In the genomic region with DNA sequence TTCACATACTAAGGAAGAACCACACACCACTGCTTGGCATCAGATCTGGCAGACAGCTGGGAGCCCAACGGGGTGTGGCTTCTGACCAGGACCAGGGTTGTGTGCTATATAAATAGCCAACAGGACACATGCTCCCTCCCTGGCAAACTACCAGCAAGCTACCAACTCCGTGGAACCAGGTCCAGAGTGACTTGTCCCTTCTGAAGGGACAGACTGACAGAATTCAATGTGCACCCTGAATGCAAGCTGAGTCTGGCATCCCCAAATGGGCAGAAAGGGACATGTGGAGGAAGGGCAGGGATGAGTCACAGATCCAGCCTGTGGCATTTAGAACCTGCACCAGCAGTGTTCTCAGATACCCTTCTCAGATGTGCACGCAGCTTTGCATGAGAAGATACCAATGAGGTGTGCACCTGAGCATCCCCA, we compare ENCODE assay signal across 14 cellular contexts.
DNase-seq lines count a peak whose midpoint lies in the region; ATAC-seq and TF ChIP-seq lines count a peak whose summit lies in the region.
"Had no signal": no experiment of that assay in that cellular context is flagged by ENCODE, and none has a peak within 500 bp of the region (broad histone marks: within the 10 kb centered on the region; RNA-seq: fewer than 3 reads in every experiment).

No MANE protein-coding gene starts in this region.

- peak; percentile 89 to 98 (median 93) for ATAC-seq in heart right ventricle
- no peak for ATAC-seq in sciatic nerve
- no peak for ATAC-seq in stimulated activated effector memory CD8-positive, alpha-beta T cell treated with anti-CD3 and anti-CD28 coated beads, Interleukin-12 subunit alpha, Interleukin-12 subunit beta, amount 100 ng/mL, for 72 hours
- ATAC-seq in HG03565 (IDR thresholded peaks at IDR 0.05; ENCODE audit: unreplicated experiment), result no peak
- no peak for ATAC-seq in HG03571 (IDR thresholded peaks at IDR 0.05; ENCODE audit: unreplicated experiment)
- ATAC-seq: activated CD8-positive, alpha-beta T cell treated with anti-CD3 and anti-CD28 coated beads for 36 hours had no signal

- 46 to 49% methylated on average over 3 of the region's 3 CpGs for WGBS in heart right ventricle, 2 donors

- H3K4me3 ChIP-seq in SJCRH30 (no peak overlapping the region), heart right ventricle (no peak overlapping the region)
- H3K4me3 ChIP-seq: breast epithelium, PC-9 had no signal

- no peaks in the 10 kb centered on the region for H3K9me3 Mint-ChIP-seq in stimulated activated effector memory CD8-positive, alpha-beta T cell treated with anti-CD3 and anti-CD28 coated beads, Interleukin-12 subunit alpha, Interleukin-12 subunit beta, amount 100 ng/mL, for 72 hours
- no peaks in the 10 kb centered on the region for H3K9me3 Mint-ChIP-seq in activated naive CD8-positive, alpha-beta T cell treated with anti-CD3 and anti-CD28 coated beads for 36 hours
- H3K9me3 Mint-ChIP-seq: activated CD8-positive, alpha-beta T cell treated with anti-CD3 and anti-CD28 coated beads for 36 hours; memory B cell had no signal

- no peak overlapping the region for H3K27ac ChIP-seq in SJCRH30
- peak overlapping the region in 8 of 10 donors; percentile 12 to 86 (median 71) for H3K27ac ChIP-seq in heart right ventricle
- H3K27ac ChIP-seq: breast epithelium, PC-9 had no signal

- TF ChIP-seq CTCF in heart right ventricle (IDR thresholded peaks at IDR 0.05), result no peak

- H3K4me3 Mint-ChIP-seq in stimulated activated effector memory CD8-positive, alpha-beta T cell treated with anti-CD3 and anti-CD28 coated beads, Interleukin-12 subunit alpha, Interleukin-12 subunit beta, amount 100 ng/mL, for 72 hours, result no peak overlapping the region
- H3K4me3 Mint-ChIP-seq in activated naive CD8-positive, alpha-beta T cell treated with anti-CD3 and anti-CD28 coated beads for 36 hours, result no peak overlapping the region
- H3K4me3 Mint-ChIP-seq: activated CD8-positive, alpha-beta T cell treated with anti-CD3 and anti-CD28 coated beads for 36 hours had no signal

- H3K4me1 ChIP-seq in SJCRH30, result peaks cover 14% of the 10 kb centered on the region; the same call in 1 of the 2 replicates
- peaks cover 0 to 37% (median 16%) of the 10 kb centered on the region in 9 donors for H3K4me1 ChIP-seq in heart right ventricle
- H3K4me1 ChIP-seq: breast epithelium had no signal

- H3K27me3 ChIP-seq in SJCRH30 (no peaks in the 10 kb centered on the region), heart right ventricle (no peaks in the 10 kb centered on the region)
- H3K27me3 ChIP-seq: breast epithelium had no signal

- no peak overlapping the region for H3K27ac Mint-ChIP-seq in stimulated activated effector memory CD8-positive, alpha-beta T cell treated with anti-CD3 and anti-CD28 coated beads, Interleukin-12 subunit alpha, Interleukin-12 subunit beta, amount 100 ng/mL, for 72 hours
- H3K27ac Mint-ChIP-seq in activated naive CD8-positive, alpha-beta T cell treated with anti-CD3 and anti-CD28 coated beads for 36 hours, result no peak overlapping the region
- H3K27ac Mint-ChIP-seq: activated CD8-positive, alpha-beta T cell treated with anti-CD3 and anti-CD28 coated beads for 36 hours; memory B cell had no signal

- peaks cover 54% of the 10 kb centered on the region for H3K4me1 Mint-ChIP-seq in stimulated activated effector memory CD8-positive, alpha-beta T cell treated with anti-CD3 and anti-CD28 coated beads, Interleukin-12 subunit alpha, Interleukin-12 subunit beta, amount 100 ng/mL, for 72 hours
- peaks cover 25% of the 10 kb centered on the region for H3K4me1 Mint-ChIP-seq in activated naive CD8-positive, alpha-beta T cell treated with anti-CD3 and anti-CD28 coated beads for 36 hours

- DNase-seq in H4 (ENCODE audit: low spot score) (peak; percentile 16), SJCRH30 (peak; percentile 42 to 46), heart right ventricle (peak; percentile 59 to 84), sciatic nerve (ENCODE audit: low spot score) (peak; percentile 39)
- DNase-seq in stimulated activated effector memory CD8-positive, alpha-beta T cell treated with anti-CD3 and anti-CD28 coated beads, Interleukin-12 subunit alpha, Interleukin-12 subunit beta, amount 100 ng/mL, for 72 hours (ENCODE audit: low spot score in 2 of 2), result no peak
- no peak for DNase-seq in activated naive CD8-positive, alpha-beta T cell treated with anti-CD3 and anti-CD28 coated beads for 36 hours
- DNase-seq: activated CD8-positive, alpha-beta T cell treated with anti-CD3 and anti-CD28 coated beads for 36 hours; activated effector memory CD4-positive, alpha-beta T cell treated with anti-CD3 and anti-CD28 coated beads, Interleukin-2, amount 50 U/mL, for 16 hours; Kasumi-1; PC-9 had no signal

- H3K36me3 ChIP-seq in SJCRH30 (no peaks in the 10 kb centered on the region), heart right ventricle (no peaks in the 10 kb centered on the region)
- H3K36me3 ChIP-seq: breast epithelium had no signal

- intact Hi-C loops in heart right ventricle (cut with DNase I), result no loop called here
- intact Hi-C loops in sciatic nerve (cut with DNase I), result no loop called here

- no peaks in the 10 kb centered on the region; the same call in 1 of the 2 replicates for H3K9me3 ChIP-seq in SJCRH30 (replicated peaks)
- no peaks in the 10 kb centered on the region for H3K9me3 ChIP-seq in heart right ventricle
- H3K9me3 ChIP-seq: breast epithelium had no signal

- H3K36me3 Mint-ChIP-seq in stimulated activated effector memory CD8-positive, alpha-beta T cell treated with anti-CD3 and anti-CD28 coated beads, Interleukin-12 subunit alpha, Interleukin-12 subunit beta, amount 100 ng/mL, for 72 hours, result peaks cover under 1% of the 10 kb centered on the region
- H3K36me3 Mint-ChIP-seq in activated naive CD8-positive, alpha-beta T cell treated with anti-CD3 and anti-CD28 coated beads for 36 hours, result peaks cover 10% of the 10 kb centered on the region

- no peaks in the 10 kb centered on the region for H3K27me3 Mint-ChIP-seq in activated naive CD8-positive, alpha-beta T cell treated with anti-CD3 and anti-CD28 coated beads for 36 hours
- H3K27me3 Mint-ChIP-seq: activated CD8-positive, alpha-beta T cell treated with anti-CD3 and anti-CD28 coated beads for 36 hours; memory B cell had no signal

Comparison
In these comparisons a context has a peak if more than half of its experiments do, and no peak if none do; other contexts are left out.
1. DNase-seq: peak in H4 (single experiment), SJCRH30 (2 of 2), heart right ventricle (2 of 2) and sciatic nerve (single experiment); none in stimulated activated effector memory CD8-positive, alpha-beta T cell treated with anti-CD3 and anti-CD28 coated beads, Interleukin-12 subunit alpha, Interleukin-12 subunit beta, amount 100 ng/mL, for 72 hours (0 of 2) and activated naive CD8-positive, alpha-beta T cell treated with anti-CD3 and anti-CD28 coated beads for 36 hours (single experiment).
2. ATAC-seq: peak in heart right ventricle (8 of 8); none in sciatic nerve (single experiment), stimulated activated effector memory CD8-positive, alpha-beta T cell treated with anti-CD3 and anti-CD28 coated beads, Interleukin-12 subunit alpha, Interleukin-12 subunit beta, amount 100 ng/mL, for 72 hours (single experiment), HG03565 (single experiment) and HG03571 (single experiment).